In the genomic region with DNA sequence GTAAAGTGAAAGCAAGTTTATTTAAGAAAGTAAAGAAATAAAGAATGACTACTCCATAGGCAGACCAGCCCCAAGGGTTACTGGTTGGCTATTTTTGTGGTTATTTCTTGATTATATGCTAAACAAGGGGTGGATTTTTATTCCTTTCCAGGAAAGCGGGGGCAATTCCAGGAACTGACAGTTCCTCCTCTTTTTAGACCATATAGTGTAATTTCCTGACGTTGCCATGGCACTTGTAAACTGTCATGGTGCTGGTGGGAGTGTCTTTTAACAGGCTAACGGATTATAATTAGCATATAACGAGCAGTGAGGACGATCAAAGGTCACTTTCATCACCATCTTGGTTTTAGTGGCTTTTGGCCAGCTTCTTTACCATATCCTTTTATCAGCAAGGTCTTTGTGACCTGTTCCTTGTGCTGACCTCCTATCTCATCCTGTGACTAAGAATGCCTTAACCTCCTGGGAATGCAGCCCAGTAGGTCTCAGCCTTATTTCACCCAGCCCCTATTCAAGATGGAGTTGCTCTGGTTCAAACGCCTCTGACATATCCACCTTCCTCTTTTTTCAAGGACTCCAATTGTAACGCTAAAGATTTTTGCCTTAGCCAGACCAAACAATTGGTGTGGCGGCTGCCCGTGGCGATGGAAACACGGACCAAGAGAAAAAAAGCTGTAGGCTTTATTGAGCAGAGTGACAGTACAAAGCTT, we compare ENCODE assay signal across 8 cellular contexts.
DNase-seq lines count a peak whose midpoint lies in the region; ATAC-seq and TF ChIP-seq lines count a peak whose summit lies in the region.
"Not testable (repeated sequence)": the region's sequence is repeated elsewhere in the genome, so short reads cannot be mapped to it uniquely, and the experiment has no call there.

No MANE protein-coding gene starts in this region.

- not testable (repeated sequence) for H3K27ac Mint-ChIP-seq in WTC11
- H3K27ac Mint-ChIP-seq in activated T-cell treated with anti-CD3 and anti-CD28 coated beads, Interleukin-2, amount 50 U/mL, for 72 hours = peak overlapping the region; percentile 56
- peak overlapping the region in 1 of 2 donors; percentile 80 for H3K27ac Mint-ChIP-seq in stimulated activated naive CD8-positive, alpha-beta T cell treated with anti-CD3 and anti-CD28 coated beads, Interleukin-15, amount 100 ng/mL, for 72 hours

- H4K20me1 ChIP-seq in OCI-LY3 (ENCODE audit: insufficient read depth, low read length) = not testable (repeated sequence)

- not testable (repeated sequence) for H3K79me2 ChIP-seq in OCI-LY3 (ENCODE audit: low read length)

- H3K14ac ChIP-seq in neuronal stem cell (ENCODE audit: low read length) = not testable (repeated sequence)

- peak; percentile 36; the same call in 1 of the 2 replicates for ATAC-seq in WTC11
- ATAC-seq in activated T-cell treated with anti-CD3 and anti-CD28 coated beads, Interleukin-2, amount 50 U/mL, for 72 hours (replicated peaks in 1 of 2) = not testable (repeated sequence)
- peak; percentile 56 for ATAC-seq in stimulated activated naive CD8-positive, alpha-beta T cell treated with anti-CD3 and anti-CD28 coated beads, Interleukin-15, amount 100 ng/mL, for 72 hours

- POLR2A ChIA-PET in WTC11 (lab: Charles Lee) = not testable (repeated sequence)

- not testable (repeated sequence) for H3K4me1 ChIP-seq in HAP-1; OCI-LY3 (ENCODE audit: low read length); neuronal stem cell (ENCODE audit: control insufficient read depth in 2 of 2, insufficient read depth in 1 of 2, low read depth in 1 of 2, low read length in 2 of 2)

- H4K91ac ChIP-seq in neuronal stem cell (ENCODE audit: low read depth, low read length, poor library complexity) = not testable (repeated sequence)

- no CpG with 5 or more reads among the region's 11 CpGs for WGBS in neuronal stem cell (ENCODE audit: extremely low coverage in 2 of 2, insufficient read length in 2 of 2, insufficient replicate concordance in 1 of 2), 2 donors

- H3K4me2 ChIP-seq in OCI-LY3 (ENCODE audit: low read length) = peak overlapping the region; percentile 14; the same call in 1 of the 2 replicates
- not testable (repeated sequence) for H3K4me2 ChIP-seq in neuronal stem cell (ENCODE audit: insufficient read depth, low read length, poor library complexity, severe bottlenecking)

- H3K4me3 Mint-ChIP-seq in WTC11 = peak overlapping the region; percentile 34; the same call in 1 of the 2 replicates
- peak overlapping the region; percentile 30 to 69 for H3K4me3 Mint-ChIP-seq in activated T-cell treated with anti-CD3 and anti-CD28 coated beads, Interleukin-2, amount 50 U/mL, for 72 hours
- peak overlapping the region; percentile 48 to 62 for H3K4me3 Mint-ChIP-seq in stimulated activated naive CD8-positive, alpha-beta T cell treated with anti-CD3 and anti-CD28 coated beads, Interleukin-15, amount 100 ng/mL, for 72 hours

- not testable (repeated sequence) for H2BK5ac ChIP-seq in neuronal stem cell (ENCODE audit: low read length)

- not testable (repeated sequence) for H4K8ac ChIP-seq in neuronal stem cell (ENCODE audit: low read depth, low read length)

- not testable (repeated sequence) for H3K9me3 Mint-ChIP-seq in WTC11; activated T-cell treated with anti-CD3 and anti-CD28 coated beads, Interleukin-2, amount 50 U/mL, for 72 hours; stimulated activated naive CD8-positive, alpha-beta T cell treated with anti-CD3 and anti-CD28 coated beads, Interleukin-15, amount 100 ng/mL, for 72 hours

- H3K9ac ChIP-seq in OCI-LY3 (ENCODE audit: low read length); neuronal stem cell (ENCODE audit: low read depth, low read length, poor library complexity): not testable (repeated sequence)

- H2AFZ ChIP-seq in OCI-LY3 (ENCODE audit: low read depth, low read length) = not testable (repeated sequence)
- H2AFZ ChIP-seq in neuronal stem cell (ENCODE audit: low read length) = peak overlapping the region; percentile 17

- H3K4ac ChIP-seq in neuronal stem cell (ENCODE audit: low read length) = not testable (repeated sequence)

- H2BK12ac ChIP-seq in neuronal stem cell (ENCODE audit: low read length) = not testable (repeated sequence)

- TF ChIP-seq CTCF in OCI-LY3 (IDR thresholded peaks at IDR 0.05; ENCODE audit: low read depth, low read length); WTC11 (IDR thresholded peaks at IDR 0.05): not testable (repeated sequence)

- not testable (repeated sequence) for H3K36me3 ChIP-seq in HAP-1 (replicated peaks); OCI-LY3 (replicated peaks; ENCODE audit: low read depth, low read length); neuronal stem cell (replicated peaks in 1 of 2; ENCODE audit: control insufficient read depth in 2 of 2, insufficient read depth in 2 of 2, low read length in 2 of 2)

- H3K18ac ChIP-seq in neuronal stem cell (ENCODE audit: low read length) = not testable (repeated sequence)

- H3K27me3 Mint-ChIP-seq in WTC11 (ENCODE audit: low read depth); activated T-cell treated with anti-CD3 and anti-CD28 coated beads, Interleukin-2, amount 50 U/mL, for 72 hours (ENCODE audit: low read depth): not testable (repeated sequence)
- peaks cover 23% of the 10 kb centered on the region for H3K27me3 Mint-ChIP-seq in stimulated activated naive CD8-positive, alpha-beta T cell treated with anti-CD3 and anti-CD28 coated beads, Interleukin-15, amount 100 ng/mL, for 72 hours

- not testable (repeated sequence) for H2BK120ac ChIP-seq in neuronal stem cell (ENCODE audit: low read depth, low read length)

- in situ Hi-C loops in HAP-1 (cut with MboI; ENCODE audit: low sequenced_read_pairs) = not testable (repeated sequence)

- H3K27ac ChIP-seq in OCI-LY3 (ENCODE audit: low read length); neuronal stem cell (replicated peaks; ENCODE audit: low read length): not testable (repeated sequence)

- not testable (repeated sequence) for H3K36me3 Mint-ChIP-seq in WTC11; activated T-cell treated with anti-CD3 and anti-CD28 coated beads, Interleukin-2, amount 50 U/mL, for 72 hours (ENCODE audit: insufficient read depth in 2 of 2)

- H3K27me3 ChIP-seq in HAP-1 (ENCODE audit: low read depth); OCI-LY3 (ENCODE audit: low read depth, low read length); neuronal stem cell (ENCODE audit: control insufficient read depth in 3 of 3, insufficient read depth in 3 of 3, low read depth in 1 of 3, low read length in 3 of 3): not testable (repeated sequence)

- not testable (repeated sequence) for H3K23ac ChIP-seq in neuronal stem cell (ENCODE audit: low read depth, low read length, poor library complexity)

- peak; percentile 47 to 53 for DNase-seq in HAP-1 (ENCODE audit: low spot score in 2 of 2)
- not testable (repeated sequence) for DNase-seq in WTC11 (ENCODE audit: low spot score); neuronal stem cell (ENCODE audit: low spot score)
- peak; percentile 20 to 31 for DNase-seq in activated T-cell treated with anti-CD3 and anti-CD28 coated beads, Interleukin-2, amount 50 U/mL, for 72 hours
- DNase-seq in dermis blood vessel endothelial cell = peak; percentile 2
- DNase-seq in left kidney (ENCODE audit: low read depth, low spot score) = peak; percentile 0
- DNase-seq in stimulated activated naive CD8-positive, alpha-beta T cell treated with anti-CD3 and anti-CD28 coated beads, Interleukin-15, amount 100 ng/mL, for 72 hours = peak; percentile 59 to 74

- not testable (repeated sequence) for H2BK15ac ChIP-seq in neuronal stem cell (ENCODE audit: low read length)

- H2AK5ac ChIP-seq in neuronal stem cell (ENCODE audit: low read depth, low read length) = not testable (repeated sequence)

- H3K9me3 ChIP-seq in HAP-1; OCI-LY3 (ENCODE audit: insufficient read depth, low read length); neuronal stem cell (replicated peaks in 1 of 2; ENCODE audit: control insufficient read depth in 2 of 2, insufficient read depth in 1 of 2, low read depth in 1 of 2, low read length in 2 of 2): not testable (repeated sequence)

- CTCF ChIA-PET in WTC11 (lab: Charles Lee) = not testable (repeated sequence)

- not testable (repeated sequence) for H3K79me1 ChIP-seq in neuronal stem cell (ENCODE audit: low read depth, low read length)

- H3K4me3 ChIP-seq in HAP-1; OCI-LY3 (ENCODE audit: low read length); neuronal stem cell (ENCODE audit: low read length in 2 of 2): not testable (repeated sequence)

- peaks cover 23% of the 10 kb centered on the region for H3K4me1 Mint-ChIP-seq in WTC11
- peaks cover 29% of the 10 kb centered on the region for H3K4me1 Mint-ChIP-seq in activated T-cell treated with anti-CD3 and anti-CD28 coated beads, Interleukin-2, amount 50 U/mL, for 72 hours (ENCODE audit: low read depth)
- H3K4me1 Mint-ChIP-seq in stimulated activated naive CD8-positive, alpha-beta T cell treated with anti-CD3 and anti-CD28 coated beads, Interleukin-15, amount 100 ng/mL, for 72 hours = peaks cover 26% of the 10 kb centered on the region
